In genomic region chr16:88238732-88239274, GRCh38 we compare ENCODE assay signal across 1 cellular context.
TF ChIP-seq lines count a peak whose summit lies in the region.
"Not testable (repeated sequence)": the region's sequence is repeated elsewhere in the genome, so short reads cannot be mapped to it uniquely, and the experiment has no call there.

No MANE protein-coding gene starts in this region.

TF ChIP-seq in HepG2, 621 proteins besides CTCF, POLR2A, EP300 and RAD21 (continued from another document and continues in another):
- TF ChIP-seq ZNF687 (CRISPR knock-in tag; IDR thresholded peaks at IDR 0.05) (peak; percentile 58), SOX5 (CRISPR knock-in tag; IDR thresholded peaks at IDR 0.05; ENCODE audit: borderline replicate concordance) (peak; percentile 74; the same call in 1 of the 2 replicates), SAP130 (CRISPR knock-in tag; IDR thresholded peaks at IDR 0.05; ENCODE audit: low read depth) (peak; percentile 81), SPEN (CRISPR knock-in tag; IDR thresholded peaks at IDR 0.05; ENCODE audit: low read depth) (peak; percentile 51; the same call in 1 of the 2 replicates), FOXA3 (CRISPR knock-in tag; IDR thresholded peaks at IDR 0.05) (peak; percentile 78), PHF21A (CRISPR knock-in tag; IDR thresholded peaks at IDR 0.05) (0 out of 2 replicates have a peak, but pooled peaks have one; percentile 70), ZNF770 (CRISPR knock-in tag; IDR thresholded peaks at IDR 0.05) (peak; percentile 90), MYC (CRISPR knock-in tag; IDR thresholded peaks at IDR 0.05; ENCODE audit: borderline replicate concordance) (peak; percentile 58; the same call in 1 of the 2 replicates), PHF20 (CRISPR knock-in tag; IDR thresholded peaks at IDR 0.05) (0 out of 2 replicates have a peak, but pooled peaks have one; percentile 29), THAP11 (CRISPR knock-in tag; IDR thresholded peaks at IDR 0.05) (0 out of 2 replicates have a peak, but pooled peaks have one; percentile 41), ZNF792 (CRISPR knock-in tag; IDR thresholded peaks at IDR 0.05) (peak; percentile 95), HOXA3 (CRISPR knock-in tag; IDR thresholded peaks at IDR 0.05) (peak; percentile 66; the same call in 1 of the 2 replicates), FOSL2 (CRISPR knock-in tag; IDR thresholded peaks at IDR 0.05) (peak; percentile 95), JUNB (CRISPR knock-in tag; IDR thresholded peaks at IDR 0.05; ENCODE audit: borderline replicate concordance) (peak; percentile 67; the same call in 1 of the 2 replicates), ZNF24 (IDR thresholded peaks at IDR 0.05) (0 out of 2 replicates have a peak, but pooled peaks have one; percentile 47), ZMAT3 (CRISPR knock-in tag; conservative IDR thresholded peaks at IDR 0.05) (peak; percentile 48; the same call in 1 of the 2 replicates), MIER3 (CRISPR knock-in tag; IDR thresholded peaks at IDR 0.05; ENCODE audit: borderline replicate concordance) (peak; percentile 48; the same call in 1 of the 2 replicates), MEIS1 (CRISPR knock-in tag; IDR thresholded peaks at IDR 0.05; ENCODE audit: borderline replicate concordance) (0 out of 2 replicates have a peak, but pooled peaks have one; percentile 31), ELF3 (CRISPR knock-in tag; IDR thresholded peaks at IDR 0.05) (peak; percentile 76), ZBTB20 (CRISPR knock-in tag; IDR thresholded peaks at IDR 0.05; ENCODE audit: borderline replicate concordance, low read depth) (0 out of 2 replicates have a peak, but pooled peaks have one; percentile 34), PATZ1 (CRISPR knock-in tag; IDR thresholded peaks at IDR 0.05) (peak; percentile 80), RFXANK (CRISPR knock-in tag; IDR thresholded peaks at IDR 0.05) (0 out of 2 replicates have a peak, but pooled peaks have one; percentile 58), TARDBP (CRISPR knock-in tag; IDR thresholded peaks at IDR 0.05) (0 out of 2 replicates have a peak, but pooled peaks have one; percentile 42), RXRB (CRISPR knock-in tag; IDR thresholded peaks at IDR 0.05; ENCODE audit: borderline replicate concordance) (peak; percentile 92), IRF2 (CRISPR knock-in tag; IDR thresholded peaks at IDR 0.05) (peak; percentile 71; the same call in 1 of the 2 replicates), SOX13 (CRISPR knock-in tag; conservative IDR thresholded peaks at IDR 0.05 in 1 of 2, IDR thresholded peaks at IDR 0.05 in 1 of 2) (peak in 1 of 2 experiments; percentile 69; a peak in 2 of 4 replicates), NCOA2 (CRISPR knock-in tag; IDR thresholded peaks at IDR 0.05) (peak; percentile 68), MEF2D (CRISPR knock-in tag; IDR thresholded peaks at IDR 0.05) (peak; percentile 48; the same call in 1 of the 2 replicates), NR2F1 (CRISPR knock-in tag; IDR thresholded peaks at IDR 0.05) (peak; percentile 80 to 83), HMG20A (CRISPR knock-in tag; IDR thresholded peaks at IDR 0.05; ENCODE audit: borderline replicate concordance) (peak; percentile 72; the same call in 1 of the 2 replicates), FOXK1 (CRISPR knock-in tag; IDR thresholded peaks at IDR 0.05; ENCODE audit: borderline replicate concordance, low read depth) (peak; percentile 26; the same call in 1 of the 2 replicates), NR2F6 (IDR thresholded peaks at IDR 0.05) (peak; percentile 66), NR2F6 (CRISPR knock-in tag; IDR thresholded peaks at IDR 0.05) (peak; percentile 87), UBTF (CRISPR knock-in tag; IDR thresholded peaks at IDR 0.05) (peak; percentile 44), RXRA (CRISPR knock-in tag; IDR thresholded peaks at IDR 0.05) (peak; percentile 93), ZKSCAN8 (CRISPR knock-in tag; IDR thresholded peaks at IDR 0.05; ENCODE audit: borderline replicate concordance) (peak; percentile 57; the same call in 1 of the 2 replicates)
- TF ChIP-seq, protein P1, sequence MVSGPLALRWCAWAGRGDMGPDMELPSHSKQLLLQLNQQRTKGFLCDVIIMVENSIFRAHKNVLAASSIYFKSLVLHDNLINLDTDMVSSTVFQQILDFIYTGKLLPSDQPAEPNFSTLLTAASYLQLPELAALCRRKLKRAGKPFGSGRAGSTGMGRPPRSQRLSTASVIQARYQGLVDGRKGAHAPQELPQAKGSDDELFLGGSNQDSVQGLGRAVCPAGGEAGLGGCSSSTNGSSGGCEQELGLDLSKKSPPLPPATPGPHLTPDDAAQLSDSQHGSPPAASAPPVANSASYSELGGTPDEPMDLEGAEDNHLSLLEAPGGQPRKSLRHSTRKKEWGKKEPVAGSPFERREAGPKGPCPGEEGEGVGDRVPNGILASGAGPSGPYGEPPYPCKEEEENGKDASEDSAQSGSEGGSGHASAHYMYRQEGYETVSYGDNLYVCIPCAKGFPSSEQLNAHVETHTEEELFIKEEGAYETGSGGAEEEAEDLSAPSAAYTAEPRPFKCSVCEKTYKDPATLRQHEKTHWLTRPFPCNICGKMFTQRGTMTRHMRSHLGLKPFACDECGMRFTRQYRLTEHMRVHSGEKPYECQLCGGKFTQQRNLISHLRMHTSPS (CRISPR knock-in tag; IDR thresholded peaks at IDR 0.05; ENCODE audit: low read depth), result peak; percentile 44; the same call in 1 of the 2 replicates
- TF ChIP-seq, protein P2, sequence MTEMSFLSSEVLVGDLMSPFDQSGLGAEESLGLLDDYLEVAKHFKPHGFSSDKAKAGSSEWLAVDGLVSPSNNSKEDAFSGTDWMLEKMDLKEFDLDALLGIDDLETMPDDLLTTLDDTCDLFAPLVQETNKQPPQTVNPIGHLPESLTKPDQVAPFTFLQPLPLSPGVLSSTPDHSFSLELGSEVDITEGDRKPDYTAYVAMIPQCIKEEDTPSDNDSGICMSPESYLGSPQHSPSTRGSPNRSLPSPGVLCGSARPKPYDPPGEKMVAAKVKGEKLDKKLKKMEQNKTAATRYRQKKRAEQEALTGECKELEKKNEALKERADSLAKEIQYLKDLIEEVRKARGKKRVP (CRISPR knock-in tag; IDR thresholded peaks at IDR 0.05), result 0 out of 4 replicates have a peak, but pooled peaks of 1 of the 2 experiments have one; percentile 12
- TF ChIP-seq, protein P3, sequence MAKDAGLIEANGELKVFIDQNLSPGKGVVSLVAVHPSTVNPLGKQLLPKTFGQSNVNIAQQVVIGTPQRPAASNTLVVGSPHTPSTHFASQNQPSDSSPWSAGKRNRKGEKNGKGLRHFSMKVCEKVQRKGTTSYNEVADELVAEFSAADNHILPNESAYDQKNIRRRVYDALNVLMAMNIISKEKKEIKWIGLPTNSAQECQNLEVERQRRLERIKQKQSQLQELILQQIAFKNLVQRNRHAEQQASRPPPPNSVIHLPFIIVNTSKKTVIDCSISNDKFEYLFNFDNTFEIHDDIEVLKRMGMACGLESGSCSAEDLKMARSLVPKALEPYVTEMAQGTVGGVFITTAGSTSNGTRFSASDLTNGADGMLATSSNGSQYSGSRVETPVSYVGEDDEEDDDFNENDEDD (CRISPR knock-in tag; IDR thresholded peaks at IDR 0.05; ENCODE audit: borderline replicate concordance), result peak; percentile 18; the same call in 1 of the 2 replicates
- TF ChIP-seq, protein P4, sequence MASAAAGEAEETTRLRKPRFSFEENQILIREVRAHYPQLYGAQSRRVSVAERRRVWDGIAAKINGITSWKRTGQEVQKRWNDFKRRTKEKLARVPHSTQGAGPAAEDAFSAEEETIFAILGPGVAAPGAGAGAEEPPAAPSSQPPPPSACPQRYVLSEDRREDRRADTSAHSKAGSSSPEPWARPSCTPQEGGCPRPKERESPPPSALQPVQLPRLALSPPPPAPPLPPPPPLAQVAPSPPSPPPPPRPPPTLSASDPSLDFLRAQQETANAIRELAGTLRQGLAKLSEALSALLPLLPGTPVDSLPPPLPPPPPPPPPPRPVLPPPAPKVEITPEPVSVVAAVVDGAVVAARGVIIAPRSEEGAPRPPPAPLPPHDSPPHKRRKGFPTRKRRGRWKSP (CRISPR knock-in tag; IDR thresholded peaks at IDR 0.05), result 0 out of 2 replicates have a peak, but pooled peaks have one; percentile 29
- TF ChIP-seq, protein P5, sequence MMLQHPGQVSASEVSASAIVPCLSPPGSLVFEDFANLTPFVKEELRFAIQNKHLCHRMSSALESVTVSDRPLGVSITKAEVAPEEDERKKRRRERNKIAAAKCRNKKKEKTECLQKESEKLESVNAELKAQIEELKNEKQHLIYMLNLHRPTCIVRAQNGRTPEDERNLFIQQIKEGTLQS (CRISPR knock-in tag; IDR thresholded peaks at IDR 0.05), result peak; percentile 72
- not testable (repeated sequence) for TF ChIP-seq SOX13 (IDR thresholded peaks at IDR 0.05)
- TF ChIP-seq, protein P6, sequence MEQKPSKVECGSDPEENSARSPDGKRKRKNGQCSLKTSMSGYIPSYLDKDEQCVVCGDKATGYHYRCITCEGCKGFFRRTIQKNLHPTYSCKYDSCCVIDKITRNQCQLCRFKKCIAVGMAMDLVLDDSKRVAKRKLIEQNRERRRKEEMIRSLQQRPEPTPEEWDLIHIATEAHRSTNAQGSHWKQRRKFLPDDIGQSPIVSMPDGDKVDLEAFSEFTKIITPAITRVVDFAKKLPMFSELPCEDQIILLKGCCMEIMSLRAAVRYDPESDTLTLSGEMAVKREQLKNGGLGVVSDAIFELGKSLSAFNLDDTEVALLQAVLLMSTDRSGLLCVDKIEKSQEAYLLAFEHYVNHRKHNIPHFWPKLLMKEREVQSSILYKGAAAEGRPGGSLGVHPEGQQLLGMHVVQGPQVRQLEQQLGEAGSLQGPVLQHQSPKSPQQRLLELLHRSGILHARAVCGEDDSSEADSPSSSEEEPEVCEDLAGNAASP (CRISPR knock-in tag; IDR thresholded peaks at IDR 0.05; ENCODE audit: borderline replicate concordance), result peak; percentile 14; the same call in 1 of the 2 replicates
